In the genomic region with DNA sequence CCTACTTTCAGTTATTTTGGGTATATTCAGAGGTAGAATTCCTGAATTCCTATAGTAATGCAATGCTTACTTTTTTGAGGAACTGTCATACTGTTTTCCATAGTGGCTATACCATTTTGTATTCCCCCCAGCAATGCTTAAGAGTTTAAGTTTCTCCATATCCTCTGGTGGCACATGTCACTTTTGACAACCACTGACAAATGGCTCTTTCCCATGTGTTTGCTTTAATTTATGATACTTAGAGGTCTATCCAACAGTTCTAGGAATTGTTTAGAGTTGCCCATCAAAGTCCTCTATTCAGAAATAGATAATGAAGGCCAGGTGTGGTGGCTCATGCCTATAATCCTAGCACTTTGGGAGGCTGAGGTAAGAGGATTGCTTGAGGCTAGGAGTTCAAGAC, we compare ENCODE assay signal across 1 cellular context.
TF ChIP-seq lines count a peak whose summit lies in the region.

No MANE protein-coding gene starts in this region.

TF ChIP-seq in K562, 482 proteins besides CTCF, POLR2A, EP300 and RAD21 (continued from another document):
- TF ChIP-seq, protein P1, sequence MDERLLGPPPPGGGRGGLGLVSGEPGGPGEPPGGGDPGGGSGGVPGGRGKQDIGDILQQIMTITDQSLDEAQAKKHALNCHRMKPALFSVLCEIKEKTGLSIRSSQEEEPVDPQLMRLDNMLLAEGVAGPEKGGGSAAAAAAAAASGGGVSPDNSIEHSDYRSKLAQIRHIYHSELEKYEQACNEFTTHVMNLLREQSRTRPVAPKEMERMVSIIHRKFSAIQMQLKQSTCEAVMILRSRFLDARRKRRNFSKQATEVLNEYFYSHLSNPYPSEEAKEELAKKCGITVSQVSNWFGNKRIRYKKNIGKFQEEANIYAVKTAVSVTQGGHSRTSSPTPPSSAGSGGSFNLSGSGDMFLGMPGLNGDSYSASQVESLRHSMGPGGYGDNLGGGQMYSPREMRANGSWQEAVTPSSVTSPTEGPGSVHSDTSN (CRISPR knock-in tag; IDR thresholded peaks at IDR 0.05; ENCODE audit: low read depth) = no peak
- TF ChIP-seq, protein P1 (tag; conservative IDR thresholded peaks at IDR 0.05; ENCODE audit: low read depth) = peak; percentile 54; the same call in 1 of the 2 replicates
- no peak for TF ChIP-seq NFIX (CRISPR knock-in tag; IDR thresholded peaks at IDR 0.05; ENCODE audit: low read depth)
- peak; percentile 65 for TF ChIP-seq MEIS2 (IDR thresholded peaks at IDR 0.05; ENCODE audit: partially characterized antibody)
- TF ChIP-seq FOSL1 (tag; conservative IDR thresholded peaks at IDR 0.05) = no peak
- no peak for TF ChIP-seq ZNF644 (tag; IDR thresholded peaks at IDR 0.05; ENCODE audit: low read depth)
- TF ChIP-seq, protein P2, sequence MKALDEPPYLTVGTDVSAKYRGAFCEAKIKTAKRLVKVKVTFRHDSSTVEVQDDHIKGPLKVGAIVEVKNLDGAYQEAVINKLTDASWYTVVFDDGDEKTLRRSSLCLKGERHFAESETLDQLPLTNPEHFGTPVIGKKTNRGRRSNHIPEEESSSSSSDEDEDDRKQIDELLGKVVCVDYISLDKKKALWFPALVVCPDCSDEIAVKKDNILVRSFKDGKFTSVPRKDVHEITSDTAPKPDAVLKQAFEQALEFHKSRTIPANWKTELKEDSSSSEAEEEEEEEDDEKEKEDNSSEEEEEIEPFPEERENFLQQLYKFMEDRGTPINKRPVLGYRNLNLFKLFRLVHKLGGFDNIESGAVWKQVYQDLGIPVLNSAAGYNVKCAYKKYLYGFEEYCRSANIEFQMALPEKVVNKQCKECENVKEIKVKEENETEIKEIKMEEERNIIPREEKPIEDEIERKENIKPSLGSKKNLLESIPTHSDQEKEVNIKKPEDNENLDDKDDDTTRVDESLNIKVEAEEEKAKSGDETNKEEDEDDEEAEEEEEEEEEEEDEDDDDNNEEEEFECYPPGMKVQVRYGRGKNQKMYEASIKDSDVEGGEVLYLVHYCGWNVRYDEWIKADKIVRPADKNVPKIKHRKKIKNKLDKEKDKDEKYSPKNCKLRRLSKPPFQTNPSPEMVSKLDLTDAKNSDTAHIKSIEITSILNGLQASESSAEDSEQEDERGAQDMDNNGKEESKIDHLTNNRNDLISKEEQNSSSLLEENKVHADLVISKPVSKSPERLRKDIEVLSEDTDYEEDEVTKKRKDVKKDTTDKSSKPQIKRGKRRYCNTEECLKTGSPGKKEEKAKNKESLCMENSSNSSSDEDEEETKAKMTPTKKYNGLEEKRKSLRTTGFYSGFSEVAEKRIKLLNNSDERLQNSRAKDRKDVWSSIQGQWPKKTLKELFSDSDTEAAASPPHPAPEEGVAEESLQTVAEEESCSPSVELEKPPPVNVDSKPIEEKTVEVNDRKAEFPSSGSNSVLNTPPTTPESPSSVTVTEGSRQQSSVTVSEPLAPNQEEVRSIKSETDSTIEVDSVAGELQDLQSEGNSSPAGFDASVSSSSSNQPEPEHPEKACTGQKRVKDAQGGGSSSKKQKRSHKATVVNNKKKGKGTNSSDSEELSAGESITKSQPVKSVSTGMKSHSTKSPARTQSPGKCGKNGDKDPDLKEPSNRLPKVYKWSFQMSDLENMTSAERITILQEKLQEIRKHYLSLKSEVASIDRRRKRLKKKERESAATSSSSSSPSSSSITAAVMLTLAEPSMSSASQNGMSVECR (CRISPR knock-in tag; IDR thresholded peaks at IDR 0.05) = no peak
- TF ChIP-seq MED1 (CRISPR knock-in tag; IDR thresholded peaks at IDR 0.05; ENCODE audit: borderline replicate concordance) = no peak
- TF ChIP-seq TCF7 (IDR thresholded peaks at IDR 0.05; ENCODE audit: borderline replicate concordance) = no peak
- TF ChIP-seq KDM5B (IDR thresholded peaks at IDR 0.05; ENCODE audit: insufficient replicate concordance, low read depth, low read length) = no peak
- no peak for TF ChIP-seq PYGO2 (tag; IDR thresholded peaks at IDR 0.05)
- TF ChIP-seq NRF1 (conservative IDR thresholded peaks at IDR 0.05 in 1 of 2, IDR thresholded peaks at IDR 0.05 in 1 of 2) = no peak
- no peak for TF ChIP-seq TAF1 (IDR thresholded peaks at IDR 0.05; ENCODE audit: control insufficient read depth, extremely low read depth, insufficient read depth, low read length, severe bottlenecking)
